Comparison of ENCODE assay signal across 17 cellular contexts in the genomic region with DNA sequence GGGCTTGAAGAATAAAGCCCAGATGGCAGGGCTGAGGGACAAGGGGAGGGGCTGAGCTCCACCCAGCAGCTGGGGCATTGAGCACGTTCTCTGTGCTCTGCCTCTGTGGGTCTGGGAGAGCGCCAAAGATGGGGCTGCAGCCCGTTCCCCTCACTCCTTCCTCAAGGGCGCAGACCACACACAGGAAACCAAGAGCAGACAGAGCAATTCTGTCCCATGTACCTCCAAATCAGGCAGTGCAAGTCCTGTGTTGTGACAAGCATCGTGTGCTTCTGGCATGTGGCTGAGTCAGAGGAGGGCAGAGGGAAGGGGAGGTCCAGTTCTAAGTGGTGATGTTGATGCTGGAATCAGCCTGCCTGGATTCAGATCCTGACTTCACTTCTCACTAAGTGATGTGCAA. TPM values are rescaled to one million over a fixed set of nuclear protein-coding genes. Genes with fewer than 3 reads are reported as not detected.
DNase-seq lines count a peak whose midpoint lies in the region; ATAC-seq and TF ChIP-seq lines count a peak whose summit lies in the region.
"Had no signal": no experiment of that assay in that cellular context is flagged by ENCODE, and none has a peak within 500 bp of the region (broad histone marks: within the 10 kb centered on the region; RNA-seq: fewer than 3 reads in every experiment).

No MANE protein-coding gene starts in this region.

- H3K27me3 ChIP-seq in GM23248 (replicated peaks; ENCODE audit: insufficient read depth), result no peaks in the 10 kb centered on the region
- no peaks in the 10 kb centered on the region for H3K27me3 ChIP-seq in SJSA1 (replicated peaks)

- no peak for ATAC-seq in activated CD4-positive, alpha-beta T cell treated with anti-CD3 and anti-CD28 coated beads for 36 hours
- ATAC-seq: activated CD8-positive, alpha-beta T cell treated with anti-CD3 and anti-CD28 coated beads for 36 hours; mucosa of descending colon had no signal

- H3K27ac ChIP-seq in GM23248, result peak overlapping the region; percentile 15; the same call in 1 of the 2 replicates
- H3K27ac ChIP-seq in SJSA1, result peak overlapping the region; percentile 22
- H3K27ac ChIP-seq: parathyroid adenoma had no signal

- no peak overlapping the region for H3K9ac ChIP-seq in GM23248
- H3K9ac ChIP-seq: parathyroid adenoma had no signal

- no peaks in the 10 kb centered on the region for H3K36me3 Mint-ChIP-seq in activated CD4-positive, alpha-beta T cell treated with anti-CD3 and anti-CD28 coated beads for 36 hours (ENCODE audit: low read depth)

- peaks cover 11% of the 10 kb centered on the region; the same call in 1 of the 2 replicates for H3K79me2 ChIP-seq in GM23248 (ENCODE audit: insufficient read depth)

- H3K9me3 ChIP-seq in GM23248 (ENCODE audit: low read depth) (no peaks in the 10 kb centered on the region), SJSA1 (replicated peaks) (no peaks in the 10 kb centered on the region)
- H3K9me3 ChIP-seq: mucosa of descending colon had no signal

- no peak overlapping the region for H3K4me3 ChIP-seq in AG10803 (ENCODE audit: low read length)
- no peak overlapping the region for H3K4me3 ChIP-seq in GM23248
- no peak overlapping the region for H3K4me3 ChIP-seq in SJSA1
- H3K4me3 ChIP-seq: mucosa of descending colon had no signal

- in situ Hi-C loops in GM23248 (cut with MboI) (loop anchor here (25.0 kb wide), 1 partner anchor 336 kb away; no protein-coding TSS in a partner anchor), G401 (cut with HindIII; ENCODE audit: low sequenced_read_pairs) (no loop called here), GM13976 (cut with MboI; ENCODE audit: low sequenced_read_pairs, unreplicated experiment) (loop anchor here (25.0 kb wide), 1 partner anchor 336 kb away; no protein-coding TSS in a partner anchor)

- DNase-seq in AG10803 (ENCODE audit: low read depth), result peak; percentile 44
- DNase-seq in GM23248, result peak; percentile 75
- DNase-seq in SJSA1 (ENCODE audit: low read depth in 1 of 2, low spot score in 2 of 2), result peak; percentile 72 to 80
- DNase-seq in fibroblast of peridontal ligament (ENCODE audit: extremely low read depth), result peak; percentile 40
- no peak for DNase-seq in activated CD4-positive, alpha-beta T cell treated with anti-CD3 and anti-CD28 coated beads for 36 hours
- DNase-seq in G401 (ENCODE audit: low spot score), result no peak
- DNase-seq in cerebellar nuclear complex (lab: John Stamatoyannopoulos, UW), result no peak
- DNase-seq in GM13976 (ENCODE audit: low spot score), result no peak
- DNase-seq: activated CD8-positive, alpha-beta T cell treated with anti-CD3 and anti-CD28 coated beads for 36 hours; effector CD4-positive, alpha-beta T cell; mucosa of descending colon; NCI-H2081 treated with DMSO at 0.1 percent for 48 hours; NK-92 treated with Interleukin-12 subunit alpha and Interleukin-12 subunit beta, amount 100 ng/mL, for 24 hours; SIG-M5; substantia nigra had no signal

- POLR2A ChIA-PET in activated CD4-positive, alpha-beta T cell treated with anti-CD3 and anti-CD28 coated beads for 36 hours (lab: Charles Lee), result no interaction called here

- TF ChIP-seq CTCF in AG10803 (conservative IDR thresholded peaks at IDR 0.05; ENCODE audit: low read length) (no peak), GM13976 (IDR thresholded peaks at IDR 0.05; ENCODE audit: borderline replicate concordance, control extremely low read depth, extremely low read depth, insufficient read depth, missing control alignments) (no peak)

- H3K9me3 Mint-ChIP-seq in activated CD4-positive, alpha-beta T cell treated with anti-CD3 and anti-CD28 coated beads for 36 hours (ENCODE audit: low read depth), result no peaks in the 10 kb centered on the region
- H3K9me3 Mint-ChIP-seq: activated CD8-positive, alpha-beta T cell treated with anti-CD3 and anti-CD28 coated beads for 36 hours; activated T-helper 2 cell treated with anti-CD3 and anti-CD28 coated beads, Interferon-gamma antibody, Interleukin-2, Interleukin-4, amounts not matched to agents 10 μg/mL and 5 μg/mL and 100 μg/mL, durations not matched to agents 14 hours and 24 hours and 36 hours had no signal

- H4K20me1 ChIP-seq in GM23248 (ENCODE audit: insufficient read depth), result no peaks in the 10 kb centered on the region

- no peak overlapping the region for H3K4me3 Mint-ChIP-seq in activated CD4-positive, alpha-beta T cell treated with anti-CD3 and anti-CD28 coated beads for 36 hours
- H3K4me3 Mint-ChIP-seq: activated CD8-positive, alpha-beta T cell treated with anti-CD3 and anti-CD28 coated beads for 36 hours had no signal

- CTCF ChIA-PET in activated CD4-positive, alpha-beta T cell treated with anti-CD3 and anti-CD28 coated beads for 36 hours (lab: Charles Lee), result no interaction called here

- H3K27me3 Mint-ChIP-seq in activated CD4-positive, alpha-beta T cell treated with anti-CD3 and anti-CD28 coated beads for 36 hours, result no peaks in the 10 kb centered on the region

- H3K4me1 ChIP-seq in GM23248 (ENCODE audit: insufficient read depth) (peaks cover 14% of the 10 kb centered on the region), SJSA1 (replicated peaks) (peaks cover 50% of the 10 kb centered on the region)

- no peak overlapping the region for H3K27ac Mint-ChIP-seq in activated CD4-positive, alpha-beta T cell treated with anti-CD3 and anti-CD28 coated beads for 36 hours
- H3K27ac Mint-ChIP-seq: activated CD8-positive, alpha-beta T cell treated with anti-CD3 and anti-CD28 coated beads for 36 hours; activated T-helper 2 cell treated with anti-CD3 and anti-CD28 coated beads, Interferon-gamma antibody, Interleukin-2, Interleukin-4, amounts not matched to agents 10 μg/mL and 5 μg/mL and 100 μg/mL, durations not matched to agents 14 hours and 24 hours and 36 hours had no signal

- H3F3A ChIP-seq in GM23248 (ENCODE audit: insufficient read depth), result peaks cover 18% of the 10 kb centered on the region

- WGBS in GM23248 (ENCODE audit: low coverage in 1 of 2, low lambda C conversion rate in 2 of 2, missing lambda C conversion rate in 2 of 2), 2 experiments, result 28 to 33% methylated on average over 5 of the region's 5 CpGs

- H3K9me2 ChIP-seq in GM23248 (ENCODE audit: insufficient read depth), result no peaks in the 10 kb centered on the region

- H3K36me3 ChIP-seq in GM23248 (ENCODE audit: low read depth) (no peaks in the 10 kb centered on the region), SJSA1 (peaks cover 73% of the 10 kb centered on the region)

- intact Hi-C loops in activated CD4-positive, alpha-beta T cell treated with anti-CD3 and anti-CD28 coated beads for 36 hours (cut with DNase I, micrococcal nuclease), result loop anchor here in 1 of 2 experiments (5.0 kb wide), 1 partner anchor 76 kb away; no protein-coding TSS in a partner anchor

- H3K4me1 Mint-ChIP-seq in activated CD4-positive, alpha-beta T cell treated with anti-CD3 and anti-CD28 coated beads for 36 hours, result peaks cover 19% of the 10 kb centered on the region

- no peak overlapping the region for H3K4me2 ChIP-seq in GM23248 (ENCODE audit: unreplicated experiment)

- H2AFZ ChIP-seq in GM23248, result no peak overlapping the region
- H2AFZ ChIP-seq: parathyroid adenoma had no signal

RNA-seq across cellular contexts. Expression of a gene that starts 15.6 kb away (rescaled TPM):
- 29.3 and 29.4 TPM in 2 replicates for total RNA-seq in GM23248 (2014; rRNA removed; shearing (Covaris generic))
- polyA plus RNA-seq in GM23248 (2016; fragmentation: Nextera tagmentation; extraction: Ambion mirVana), result 27.6 and 28.8 TPM in 2 replicates
- total RNA-seq in SJSA1 (2014; rRNA removed; shearing (Covaris generic)), result 170 and 171 TPM in 2 replicates
- 10 to 100 TPM; 47.2 to 48.0 TPM for total RNA-seq in activated CD4-positive, alpha-beta T cell treated with anti-CD3 and anti-CD28 coated beads for 36 hours
- total RNA-seq in G401 (2014; rRNA removed; shearing (Covaris generic)), result 24.3 and 46.1 TPM in 2 replicates

RNA-seq across cellular contexts. Expression of a gene that starts 54.1 kb away (rescaled TPM):
- 167 and 172 TPM in 2 replicates for total RNA-seq in GM23248 (2014; rRNA removed; shearing (Covaris generic))
- 952 and 963 TPM in 2 replicates for polyA plus RNA-seq in GM23248 (2016; fragmentation: Nextera tagmentation; extraction: Ambion mirVana)
- total RNA-seq in SJSA1 (2014; rRNA removed; shearing (Covaris generic)), result 166 and 176 TPM in 2 replicates
- 1,000 to 10,000 TPM; 1,576 to 2,330 TPM for total RNA-seq in activated CD4-positive, alpha-beta T cell treated with anti-CD3 and anti-CD28 coated beads for 36 hours
- total RNA-seq in G401 (2014; rRNA removed; shearing (Covaris generic)), result 49.4 and 51.5 TPM in 2 replicates

Comparison
In these comparisons a context has a peak if more than half of its experiments do, and no peak if none do; other contexts are left out.
1. DNase-seq: peak in AG10803 (single experiment), GM23248 (single experiment), SJSA1 (2 of 2) and fibroblast of peridontal ligament (single experiment); none in activated CD4-positive, alpha-beta T cell treated with anti-CD3 and anti-CD28 coated beads for 36 hours (single experiment), G401 (single experiment), cerebellar nuclear complex (0 of 2) and GM13976 (single experiment).